ENCODE assay signal across 34 cellular contexts in genomic region chr1:215109171-215109570, GRCh38.
"Had no signal": no experiment of that assay in that cellular context is flagged by ENCODE, and none has a peak within 500 bp of the region (broad histone marks: within the 10 kb centered on the region; RNA-seq: fewer than 3 reads in every experiment).

No MANE protein-coding gene starts in this region.

- DNase-seq: Karpas-422, Kasumi-1, MG63, MM.1S, MV-4-11, NCI-H1048, NCI-H1092, NCI-H1092 treated with DMSO at 0.1 percent for 48 hours, NCI-H1105, NCI-H1105 treated with DMSO at 0.1 percent for 48 hours, NCI-H1417, NCI-H1417 treated with DMSO at 0.1 percent for 48 hours, NCI-H1436, NCI-H1436 treated with DMSO at 0.1 percent for 48 hours, NCI-H146, NCI-H1694, NCI-H1694 treated with DMSO at 0.1 percent for 48 hours, NCI-H187, NCI-H187 treated with DMSO at 0.1 percent for 48 hours, NCI-H1930, NCI-H2029, NCI-H2029 treated with DMSO at 0.1 percent for 48 hours, NCI-H2081, NCI-H2081 treated with DMSO at 0.1 percent for 48 hours, NCI-H2107, NCI-H2171, NCI-H2171 treated with DMSO at 0.1 percent for 48 hours, NCI-H2227 treated with DMSO at 0.1 percent for 48 hours, NCI-H226, NCI-H345, NCI-H446, NCI-H446 treated with DMSO at 0.1 percent for 48 hours, NCI-H510A, NCI-H510A treated with DMSO at 0.1 percent for 48 hours had no signal
